In genomic region chr19:16462757-16463250, GRCh38 we compare ENCODE assay signal across 10 cellular contexts. TPM values are rescaled to one million over a fixed set of nuclear protein-coding genes. Genes with fewer than 3 reads are reported as not detected.
A peak's percentile ranks its signal among the peaks of the same experiment; 100 is the strongest.
DNase-seq lines count a peak whose midpoint lies in the region; ATAC-seq, FAIRE-seq and TF ChIP-seq lines count a peak whose summit lies in the region.
"Had no signal": no experiment of that assay in that cellular context is flagged by ENCODE, and none has a peak within 500 bp of the region (broad histone marks: within the 10 kb centered on the region; RNA-seq: fewer than 3 reads in every experiment).

No MANE protein-coding gene starts in this region.

- H3K9me3 ChIP-seq in vagina (no peaks in the 10 kb centered on the region), small intestine (ENCODE audit: control insufficient read depth, low read depth) (no peaks in the 10 kb centered on the region)

- H3K4me3 Mint-ChIP-seq in stimulated activated naive CD8-positive, alpha-beta T cell treated with anti-CD3 and anti-CD28 coated beads, Interleukin-15, amount 100 ng/mL, for 72 hours = no peak overlapping the region
- H3K4me3 Mint-ChIP-seq in brain = no peak overlapping the region

- ATAC-seq in stimulated activated naive CD8-positive, alpha-beta T cell treated with anti-CD3 and anti-CD28 coated beads, Interleukin-15, amount 100 ng/mL, for 72 hours = peak; percentile 79
- no peak for ATAC-seq in stimulated activated naive CD8-positive, alpha-beta T cell treated with anti-CD3 and anti-CD28 coated beads, Interleukin-15, Interleukin-2, amounts not matched to agents 100 U/mL and 50 U/mL, for 24 hours

- no peaks in the 10 kb centered on the region for H3K27me3 Mint-ChIP-seq in stimulated activated naive CD8-positive, alpha-beta T cell treated with anti-CD3 and anti-CD28 coated beads, Interleukin-15, amount 100 ng/mL, for 72 hours
- H3K27me3 Mint-ChIP-seq in brain = peaks cover 2% of the 10 kb centered on the region

- H3K4me1 Mint-ChIP-seq in stimulated activated naive CD8-positive, alpha-beta T cell treated with anti-CD3 and anti-CD28 coated beads, Interleukin-15, amount 100 ng/mL, for 72 hours = peaks cover 61% of the 10 kb centered on the region
- H3K4me1 Mint-ChIP-seq in brain = peaks cover 79% of the 10 kb centered on the region

- FAIRE-seq in small intestine (lab: Jason Lieb, UNC) = no peak

- H3K4me3 ChIP-seq in vagina = no peak overlapping the region
- H3K4me3 ChIP-seq in small intestine (ENCODE audit: low read depth in 1 of 2, low read length in 2 of 2) = no peak overlapping the region

- intact Hi-C loops in vagina (cut with DNase I) = no loop called here

- H3K36me3 Mint-ChIP-seq in brain = peaks cover 29% of the 10 kb centered on the region

- no peak for TF ChIP-seq POLR2A in vagina (IDR thresholded peaks at IDR 0.05)

- H3K4me1 ChIP-seq in vagina = peaks cover 73% of the 10 kb centered on the region
- peaks cover 5 to 10% of the 10 kb centered on the region in 2 donors for H3K4me1 ChIP-seq in small intestine (ENCODE audit: control insufficient read depth in 2 of 2, insufficient read depth in 1 of 2, low read depth in 1 of 2, low read length in 1 of 2)

- no peaks in the 10 kb centered on the region for H3K36me3 ChIP-seq in vagina
- no peaks in the 10 kb centered on the region for H3K36me3 ChIP-seq in small intestine (ENCODE audit: control insufficient read depth in 2 of 2, insufficient read depth in 2 of 2, low read length in 2 of 2)

- no peaks in the 10 kb centered on the region for H3K9me3 Mint-ChIP-seq in stimulated activated naive CD8-positive, alpha-beta T cell treated with anti-CD3 and anti-CD28 coated beads, Interleukin-15, amount 100 ng/mL, for 72 hours
- no peaks in the 10 kb centered on the region for H3K9me3 Mint-ChIP-seq in brain

- peak in 1 of 2 donors; percentile 18 for DNase-seq in stimulated activated naive CD8-positive, alpha-beta T cell treated with anti-CD3 and anti-CD28 coated beads, Interleukin-15, amount 100 ng/mL, for 72 hours
- DNase-seq in stimulated activated naive CD8-positive, alpha-beta T cell treated with anti-CD3 and anti-CD28 coated beads, Interleukin-15, Interleukin-2, amounts not matched to agents 100 U/mL and 50 U/mL, for 24 hours = no peak
- DNase-seq in vagina (ENCODE audit: extremely low spot score in 2 of 2) = no peak
- no peak for DNase-seq in D341Med (ENCODE audit: low spot score)
- DNase-seq in SW480 (ENCODE audit: low spot score) = no peak
- no peak for DNase-seq in small intestine
- DNase-seq: stimulated activated naive CD4-positive, alpha-beta T cell treated with Interleukin-2 at 50 U/mL for 16 hours had no signal

- TF ChIP-seq CTCF in brain (conservative IDR thresholded peaks at IDR 0.05) = no peak
- no peak for TF ChIP-seq CTCF in vagina (IDR thresholded peaks at IDR 0.05)

- H3K27ac Mint-ChIP-seq in stimulated activated naive CD8-positive, alpha-beta T cell treated with anti-CD3 and anti-CD28 coated beads, Interleukin-15, amount 100 ng/mL, for 72 hours = no peak overlapping the region
- peak overlapping the region in 3 of 5 experiments; percentile 46 to 82 (median 61) for H3K27ac Mint-ChIP-seq in brain

- H3K27me3 ChIP-seq in layer of hippocampus (ENCODE audit: control insufficient read depth, insufficient read depth, low read length) = no peaks in the 10 kb centered on the region
- no peaks in the 10 kb centered on the region for H3K27me3 ChIP-seq in vagina
- H3K27me3 ChIP-seq in small intestine (ENCODE audit: control insufficient read depth in 2 of 2, insufficient read depth in 2 of 2, low read length in 2 of 2) = no peaks in the 10 kb centered on the region

- 64 to 68% (median 65%) methylated on average over 6 of the region's 6 CpGs for WGBS in small intestine, 3 donors

- H3K27ac ChIP-seq in layer of hippocampus (ENCODE audit: low read depth, low read length) (peak overlapping the region; percentile 59), vagina (peak overlapping the region; percentile 62), small intestine (ENCODE audit: low read depth in 1 of 2, low read length in 1 of 2) (no peak overlapping the region)

RNA-seq across cellular contexts. Expression of gene EPS15L1, which starts 9.0 kb away (rescaled TPM):
- polyA plus RNA-seq in brain (ENCODE audit: insufficient read depth, low read depth, low replicate concordance) (34.6 TPM), small intestine (10 to 100 TPM; 14.3 to 16.0 (median 15.0) TPM)
- total RNA-seq in vagina = 34.6 TPM

RNA-seq across cellular contexts. Expression of gene CALR3, which starts 33.2 kb away (rescaled TPM):
- polyA plus RNA-seq in brain (ENCODE audit: insufficient read depth, low read depth, low replicate concordance) = not detected
- total RNA-seq in vagina = not detected
- not detected for polyA plus RNA-seq in small intestine
- total RNA-seq: fibroblast of lung had no signal
- polyA plus RNA-seq: fibroblast of lung had no signal

RNA-seq across cellular contexts. Expression of gene C19orf44, which starts 33.4 kb away (rescaled TPM):
- polyA plus RNA-seq in brain (ENCODE audit: insufficient read depth, low read depth, low replicate concordance) (3.2 TPM), small intestine (1 to 10 TPM in 2 of 3 donors, under 1 TPM in 1; 0.67 to 3.0 (median 1.4) TPM)
- 7.4 TPM for total RNA-seq in vagina

Comparison
In these comparisons a context has a peak if more than half of its experiments do, and no peak if none do; other contexts are left out.
1. H3K27ac Mint-ChIP-seq: peak in brain (3 of 5); none in stimulated activated naive CD8-positive, alpha-beta T cell treated with anti-CD3 and anti-CD28 coated beads, Interleukin-15, amount 100 ng/mL, for 72 hours (0 of 2).
2. H3K27ac ChIP-seq: peak in layer of hippocampus (single experiment) and vagina (single experiment); none in small intestine (0 of 2).